ENCODE assay signal across 18 cellular contexts in genomic region chr18:77777126-77777525, GRCh38.
"Had no signal": no experiment of that assay in that cellular context is flagged by ENCODE, and none has a peak within 500 bp of the region (broad histone marks: within the 10 kb centered on the region; RNA-seq: fewer than 3 reads in every experiment).

No MANE protein-coding gene starts in this region.

- DNase-seq: islet precursor cell; left ventricle myocardium inferior; midbrain; mucosa of descending colon; naive thymus-derived CD4-positive, alpha-beta T cell; ovary; right lobe of liver; stimulated activated CD4-positive, alpha-beta T cell treated with anti-CD3 and anti-CD28 coated beads, Interleukin-1b, Interleukin-23, amount 100 ng/mL, for 48 hours; stimulated activated CD4-positive, alpha-beta T cell treated with anti-CD3 and anti-CD28 coated beads, Interleukin-2, amount 100 ng/mL, for 48 hours; stimulated activated CD4-positive, alpha-beta T cell treated with anti-CD3 and anti-CD28 coated beads, Interleukin-4, amount 100 ng/mL, for 4 hours; stimulated activated CD8-positive, alpha-beta memory T cell treated with anti-CD3 and anti-CD28 coated beads, Interleukin-4, amount 100 ng/mL, for 48 hours; stimulated activated naive CD4-positive, alpha-beta T cell treated with Interleukin-2 at 50 U/mL for 16 hours; stimulated activated naive CD8-positive, alpha-beta T cell treated with anti-CD3 and anti-CD28 coated beads, Interleukin-15, amount 100 ng/mL, for 72 hours had no signal

- H3K4me3 ChIP-seq: left ventricle myocardium inferior, mucosa of descending colon, ovary, right atrium auricular region, right lobe of liver, smooth muscle cell, tibial nerve, vagina had no signal

- H3K4me1 ChIP-seq: left ventricle myocardium inferior, right atrium auricular region, right lobe of liver, tibial nerve, vagina had no signal

- ATAC-seq: mucosa of descending colon; naive thymus-derived CD4-positive, alpha-beta T cell; natural killer cell treated with Interleukin-12 subunit alpha and Interleukin-12 subunit beta and Interleukin-15 and Interleukin-18, amount 100 ng/mL, for 72 hours; right lobe of liver; stimulated activated naive CD8-positive, alpha-beta T cell treated with anti-CD3 and anti-CD28 coated beads, Interleukin-15, amount 100 ng/mL, for 72 hours had no signal

- H3K9me3 ChIP-seq: left ventricle myocardium inferior, mucosa of descending colon, ovary, right atrium auricular region, right lobe of liver, tibial nerve, vagina had no signal

- H3K27me3 ChIP-seq: ovary, right atrium auricular region, right lobe of liver, tibial nerve, vagina had no signal

- H3K27ac ChIP-seq: left ventricle myocardium inferior, ovary, right atrium auricular region, right lobe of liver, tibial nerve, vagina had no signal

- H3K36me3 ChIP-seq: left ventricle myocardium inferior, ovary, right atrium auricular region, right lobe of liver, tibial nerve, vagina had no signal
